ENCODE assay signal across 30 cellular contexts in the genomic region with DNA sequence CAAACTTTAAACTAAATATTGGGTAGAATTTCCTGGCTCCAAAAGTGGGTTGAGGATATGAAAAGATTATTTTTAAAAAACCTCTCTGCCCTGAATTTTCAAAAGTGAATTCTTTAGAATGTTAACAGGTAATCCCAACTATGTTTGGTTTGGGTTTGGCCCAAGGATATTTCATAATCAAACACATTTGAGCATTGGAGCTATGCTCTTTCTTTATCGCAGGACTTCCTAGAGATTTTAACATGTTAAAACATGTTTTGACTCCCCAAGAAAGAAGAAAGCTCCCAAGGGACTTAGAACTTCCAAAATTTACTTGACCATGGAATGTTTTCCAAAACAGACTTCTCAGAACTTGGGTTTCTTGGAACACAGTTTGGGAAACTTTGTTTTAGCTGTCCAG.
"Had no signal": no experiment of that assay in that cellular context is flagged by ENCODE, and none has a peak within 500 bp of the region (broad histone marks: within the 10 kb centered on the region; RNA-seq: fewer than 3 reads in every experiment).

No MANE protein-coding gene starts in this region.

- H3K27me3 ChIP-seq: neural progenitor cell, ovary, stomach, thyroid gland, tibial nerve, upper lobe of left lung, vagina had no signal

- ATAC-seq: natural killer cell; psoas muscle; right cardiac atrium; sciatic nerve; stimulated activated memory B cell treated with anti-CD40 and anti-IgM and Interleukin-4, amounts not matched to agents 10 μg/mL and 1 μg/mL and 100 μg/mL, for 72 hours had no signal

- DNase-seq: natural killer cell; occipital lobe; ovary; posterior cingulate gyrus; psoas muscle; right cardiac atrium; spleen; stimulated activated CD4-positive, alpha-beta T cell treated with anti-CD3 and anti-CD28 coated beads, Interleukin-12 subunit alpha, Interleukin-12 subunit beta, amount 100 ng/mL, for 4 hours; stimulated activated CD4-positive, alpha-beta T cell treated with anti-CD3 and anti-CD28 coated beads, Interleukin-1b, Interleukin-23, amount 100 ng/mL, for 48 hours; stimulated activated CD4-positive, alpha-beta T cell treated with anti-CD3 and anti-CD28 coated beads, Interleukin-4, amount 100 ng/mL, for 1 hour; stimulated activated CD4-positive, alpha-beta T cell treated with anti-CD3 and anti-CD28 coated beads, Interleukin-4, amount 100 ng/mL, for 4 hours; stimulated activated CD8-positive, alpha-beta memory T cell treated with anti-CD3 and anti-CD28 coated beads, Interleukin-4, amount 100 ng/mL, for 48 hours; stimulated activated naive CD4-positive, alpha-beta T cell treated with Interleukin-2 at 50 U/mL for 16 hours; stomach; thyroid gland; trophoblast cell; upper lobe of left lung had no signal

- H3K4me1 Mint-ChIP-seq: natural killer cell; nephron; stimulated activated memory B cell treated with anti-CD40 and anti-IgM and Interleukin-4, amounts not matched to agents 10 μg/mL and 1 μg/mL and 100 μg/mL, for 72 hours had no signal

- H3K9me3 ChIP-seq: ovary, psoas muscle, spleen, stomach, thoracic aorta, thyroid gland, tibial nerve, upper lobe of left lung, vagina had no signal

- H3K27ac Mint-ChIP-seq: natural killer cell; nephron; neural progenitor cell; progenitor cell of endocrine pancreas; stimulated activated memory B cell treated with anti-CD40 and anti-IgM and Interleukin-4, amounts not matched to agents 10 μg/mL and 1 μg/mL and 100 μg/mL, for 72 hours; stimulated activated naive CD8-positive, alpha-beta T cell treated with anti-CD3 and anti-CD28 coated beads, Interleukin-15, Interleukin-2, amounts not matched to agents 100 ng/mL and 50 ng/mL, for 24 hours had no signal

- H3K36me3 ChIP-seq: neural progenitor cell, ovary, spleen, stomach, thoracic aorta, thyroid gland, tibial nerve, upper lobe of left lung, vagina had no signal

- FAIRE-seq: urothelium cell line had no signal

- H3K4me3 Mint-ChIP-seq: natural killer cell; nephron; neural progenitor cell; stimulated activated memory B cell treated with anti-CD40 and anti-IgM and Interleukin-4, amounts not matched to agents 10 μg/mL and 1 μg/mL and 100 μg/mL, for 72 hours; stimulated activated naive CD8-positive, alpha-beta T cell treated with anti-CD3 and anti-CD28 coated beads, Interleukin-15, Interleukin-2, amounts not matched to agents 100 ng/mL and 50 ng/mL, for 24 hours had no signal

- H3K27me3 Mint-ChIP-seq: progenitor cell of endocrine pancreas; stimulated activated memory B cell treated with anti-CD40 and anti-IgM and Interleukin-4, amounts not matched to agents 10 μg/mL and 1 μg/mL and 100 μg/mL, for 72 hours; stimulated activated naive CD8-positive, alpha-beta T cell treated with anti-CD3 and anti-CD28 coated beads, Interleukin-15, Interleukin-2, amounts not matched to agents 100 ng/mL and 50 ng/mL, for 24 hours had no signal

- H3K36me3 Mint-ChIP-seq: natural killer cell; neural progenitor cell; stimulated activated memory B cell treated with anti-CD40 and anti-IgM and Interleukin-4, amounts not matched to agents 10 μg/mL and 1 μg/mL and 100 μg/mL, for 72 hours had no signal

- H3K9me3 Mint-ChIP-seq: neural progenitor cell; stimulated activated memory B cell treated with anti-CD40 and anti-IgM and Interleukin-4, amounts not matched to agents 10 μg/mL and 1 μg/mL and 100 μg/mL, for 72 hours; stimulated activated naive CD8-positive, alpha-beta T cell treated with anti-CD3 and anti-CD28 coated beads, Interleukin-15, Interleukin-2, amounts not matched to agents 100 ng/mL and 50 ng/mL, for 24 hours had no signal

- H3K27ac ChIP-seq: neural progenitor cell, ovary, parathyroid adenoma, psoas muscle, skin epidermis, spleen, stomach, thoracic aorta, thyroid gland, tibial nerve, upper lobe of left lung, vagina had no signal

- H3K4me3 ChIP-seq: neural progenitor cell, ovary, psoas muscle, skin epidermis, smooth muscle cell, spleen, stomach, thoracic aorta, thyroid gland, tibial nerve, upper lobe of left lung, vagina had no signal

- H3K4me1 ChIP-seq: parathyroid adenoma, psoas muscle, spleen, stomach, thyroid gland, tibial nerve, upper lobe of left lung, vagina had no signal
